Comparison of ENCODE assay signal across 19 cellular contexts in genomic region chr19:43194397-43194796, GRCh38. TPM values are rescaled to one million over a fixed set of nuclear protein-coding genes. Genes with fewer than 3 reads are reported as not detected.
"Had no signal": no experiment of that assay in that cellular context is flagged by ENCODE, and none has a peak within 500 bp of the region (broad histone marks: within the 10 kb centered on the region; RNA-seq: fewer than 3 reads in every experiment).

No MANE protein-coding gene starts in this region.

RNA-seq across cellular contexts. Expression of gene PSG5, which starts 8.1 kb away (rescaled TPM):
- total RNA-seq: activated naive CD4-positive, alpha-beta T cell treated with anti-CD3 and anti-CD28 coated beads for 36 hours; activated naive CD4-positive, alpha-beta T cell treated with anti-CD3 and anti-CD28 coated beads, Interleukin-2, amount 50 U/mL, for 72 hours; activated naive CD8-positive, alpha-beta T cell treated with anti-CD3 and anti-CD28 coated beads for 36 hours; activated naive CD8-positive, alpha-beta T cell treated with anti-CD3 and anti-CD28 coated beads, Interleukin-2, amount 10 ng/mL, durations not matched to agents 7 days and 5 days; activated T-cell treated with anti-CD3 and anti-CD28 coated beads, Interleukin-2, amount 50 U/mL, for 4 hours; activated T-cell treated with anti-CD3 and anti-CD28 coated beads, Interleukin-2, amount 50 U/mL, for 72 hours; activated T-helper 1 cell treated with anti-CD3 and anti-CD28 coated beads, Interleukin-12 subunit alpha, Interleukin-12 subunit beta, Interleukin-2, Interleukin-4 antibody, amounts not matched to agents 30 ng/mL and 10 ng/mL and 1 ng/mL, durations not matched to agents 14 hours and 24 hours and 36 hours; activated T-helper 17 cell treated with anti-CD3 and anti-CD28 coated beads, Interleukin-2, amount 50 U/mL, for 72 hours; activated T-helper 2 cell treated with anti-CD3 and anti-CD28 coated beads, Interferon-gamma antibody, Interleukin-2, Interleukin-4, amounts not matched to agents 10 μg/mL and 5 μg/mL and 100 μg/mL, durations not matched to agents 14 hours and 24 hours and 36 hours; adrenal gland; aorta; ascending aorta; breast epithelium; bronchial epithelial cell; cardiac muscle cell; cardiac septum; chondrocyte had no signal
- polyA plus RNA-seq: adipose tissue, adrenal gland, aorta, cardiac muscle cell had no signal

RNA-seq across cellular contexts. Expression of gene PSG4, which starts 11.0 kb away (rescaled TPM):
- total RNA-seq: activated naive CD4-positive, alpha-beta T cell treated with anti-CD3 and anti-CD28 coated beads for 36 hours; activated naive CD8-positive, alpha-beta T cell treated with anti-CD3 and anti-CD28 coated beads for 36 hours; activated naive CD8-positive, alpha-beta T cell treated with anti-CD3 and anti-CD28 coated beads, Interleukin-2, amount 10 ng/mL, durations not matched to agents 7 days and 5 days; activated T-cell treated with anti-CD3 and anti-CD28 coated beads, Interleukin-2, amount 50 U/mL, for 4 hours; activated T-cell treated with anti-CD3 and anti-CD28 coated beads, Interleukin-2, amount 50 U/mL, for 72 hours; activated T-helper 1 cell treated with anti-CD3 and anti-CD28 coated beads, Interleukin-12 subunit alpha, Interleukin-12 subunit beta, Interleukin-2, Interleukin-4 antibody, amounts not matched to agents 30 ng/mL and 10 ng/mL and 1 ng/mL, durations not matched to agents 14 hours and 24 hours and 36 hours; activated T-helper 2 cell treated with anti-CD3 and anti-CD28 coated beads, Interferon-gamma antibody, Interleukin-2, Interleukin-4, amounts not matched to agents 10 μg/mL and 5 μg/mL and 100 μg/mL, durations not matched to agents 14 hours and 24 hours and 36 hours; aorta; ascending aorta; cardiac muscle cell; cardiac septum; cerebellum; chondrocyte had no signal
- polyA plus RNA-seq: aorta, cardiac muscle cell had no signal
